In the genomic region with DNA sequence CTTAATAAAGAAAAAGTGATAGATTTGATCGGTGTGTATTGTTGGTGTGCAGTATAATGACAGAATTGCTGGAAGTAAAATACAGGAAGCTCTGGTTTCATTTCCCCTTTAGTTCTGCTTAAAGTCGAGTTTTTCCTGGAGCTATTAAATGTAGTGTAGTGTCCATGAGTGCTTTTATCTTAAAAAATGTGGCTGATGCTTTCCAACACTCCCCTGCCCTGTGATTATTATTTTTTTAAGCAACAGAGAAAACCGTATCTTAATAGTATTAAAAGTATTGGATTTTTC, we compare ENCODE assay signal across 8 cellular contexts. TPM values are rescaled to one million over a fixed set of nuclear protein-coding genes. Genes with fewer than 3 reads are reported as not detected.
DNase-seq lines count a peak whose midpoint lies in the region; ATAC-seq and TF ChIP-seq lines count a peak whose summit lies in the region.

No MANE protein-coding gene starts in this region.

- H3K4ac ChIP-seq in IMR-90 (ENCODE audit: low read depth, low read length): no peak overlapping the region; the same call in 1 of the 2 replicates

- dilution Hi-C loops in IMR-90 (cut with HindIII; ENCODE audit: low sequenced_read_pairs, unreplicated experiment) (no loop called here), mammary epithelial cell (cut with HindIII; ENCODE audit: low sequenced_read_pairs) (no loop called here)

- H2AFZ ChIP-seq in IMR-90 (replicated peaks; ENCODE audit: low read length, poor library complexity): no peak overlapping the region
- peak overlapping the region; percentile 97 for H2AFZ ChIP-seq in mammary epithelial cell (ENCODE audit: low read depth, low read length)

- H4K5ac ChIP-seq in IMR-90 (ENCODE audit: low read depth, low read length): no peak overlapping the region

- peak overlapping the region; percentile 81 for H3K4me2 ChIP-seq in IMR-90 (ENCODE audit: low read depth, low read length)
- peak overlapping the region; percentile 93 for H3K4me2 ChIP-seq in mammary epithelial cell (ENCODE audit: insufficient read depth, low read depth, low read length)

- H3K9me1 ChIP-seq in IMR-90 (ENCODE audit: insufficient read depth, low read length): peaks cover 3% of the 10 kb centered on the region; the same call in 1 of the 2 replicates

- TF ChIP-seq CTCF in IMR-90 (conservative IDR thresholded peaks at IDR 0.05; ENCODE audit: low read depth, low read length) (no peak), mammary epithelial cell (conservative IDR thresholded peaks at IDR 0.05 in 1 of 2, IDR thresholded peaks at IDR 0.05 in 1 of 2; ENCODE audit: extremely low read depth in 1 of 2, insufficient read depth in 1 of 2, low read depth in 1 of 2, low read length in 2 of 2) (no peak)

- peaks cover 4 to 8% of the 10 kb centered on the region in 2 experiments; a peak in 3 of 4 replicates for H3K79me1 ChIP-seq in IMR-90 (ENCODE audit: low read depth in 1 of 2, low read length in 2 of 2)

- peak overlapping the region; percentile 62; the same call in 1 of the 2 replicates for H3K9ac ChIP-seq in IMR-90 (ENCODE audit: low read depth, low read length)
- H3K9ac ChIP-seq in mammary epithelial cell (ENCODE audit: insufficient read depth, low read length): peak overlapping the region; percentile 90

- no peak for TF ChIP-seq POLR2A in IMR-90 (IDR thresholded peaks at IDR 0.05; ENCODE audit: low read depth, low read length)

- H3K36me3 Mint-ChIP-seq in natural killer cell treated with Interleukin-12 subunit alpha and Interleukin-12 subunit beta and Interleukin-15 and Interleukin-18, amount 100 ng/mL, for 72 hours: peaks cover 17% of the 10 kb centered on the region

- no peak overlapping the region; the same call in 1 of the 2 replicates for H3K14ac ChIP-seq in IMR-90 (replicated peaks; ENCODE audit: low read depth, low read length)

- peak overlapping the region; percentile 62 for H2BK5ac ChIP-seq in IMR-90 (ENCODE audit: low read depth, low read length, poor library complexity, severe bottlenecking)

- H3K9me3 Mint-ChIP-seq in natural killer cell treated with Interleukin-12 subunit alpha and Interleukin-12 subunit beta and Interleukin-15 and Interleukin-18, amount 100 ng/mL, for 72 hours: no peaks in the 10 kb centered on the region

- ATAC-seq in IMR-90 (ENCODE audit: low read depth): no peak
- no peak for ATAC-seq in natural killer cell treated with Interleukin-12 subunit alpha and Interleukin-12 subunit beta and Interleukin-15 and Interleukin-18, amount 100 ng/mL, for 72 hours

- H2BK15ac ChIP-seq in IMR-90 (ENCODE audit: low read depth, low read length): no peak overlapping the region

- peaks cover 8% of the 10 kb centered on the region for H3K4me1 ChIP-seq in IMR-90 (ENCODE audit: control insufficient read depth, insufficient read depth, low read length)
- H3K4me1 ChIP-seq in mammary epithelial cell (ENCODE audit: insufficient read depth, low read length): no peaks in the 10 kb centered on the region

- H4K20me1 ChIP-seq in IMR-90 (ENCODE audit: insufficient read depth, low read length) (no peaks in the 10 kb centered on the region), mammary epithelial cell (ENCODE audit: insufficient read depth, low read length) (no peaks in the 10 kb centered on the region)

- no peak overlapping the region for H3K18ac ChIP-seq in IMR-90 (ENCODE audit: low read depth, low read length)

- H3K9me3 ChIP-seq in IMR-90 (ENCODE audit: control insufficient read depth, insufficient read depth, low read length) (no peaks in the 10 kb centered on the region), mammary epithelial cell (replicated peaks; ENCODE audit: insufficient read depth, low read length) (no peaks in the 10 kb centered on the region)

- H4K8ac ChIP-seq in IMR-90 (ENCODE audit: low read depth in 2 of 2, low read length in 2 of 2): peak overlapping the region; percentile 30 to 98; a peak in 2 of 4 replicates

- H3K27me3 Mint-ChIP-seq in natural killer cell treated with Interleukin-12 subunit alpha and Interleukin-12 subunit beta and Interleukin-15 and Interleukin-18, amount 100 ng/mL, for 72 hours: peaks cover 5 to 6% of the 10 kb centered on the region in 2 donors

- no peak overlapping the region for H2AK5ac ChIP-seq in IMR-90 (ENCODE audit: low read depth, low read length)

- H4K91ac ChIP-seq in IMR-90 (ENCODE audit: insufficient read depth, low read depth, low read length): no peak overlapping the region

- H2AK9ac ChIP-seq in IMR-90 (replicated peaks; ENCODE audit: low read depth, low read length, poor library complexity): no peak overlapping the region

- H3K36me3 ChIP-seq in IMR-90 (ENCODE audit: control insufficient read depth, insufficient read depth, low read length) (0 out of 2 replicates have a peak, but pooled peaks cover 1% of the 10 kb centered on the region), mammary epithelial cell (ENCODE audit: insufficient read depth, low read length) (peaks cover 3% of the 10 kb centered on the region)

- no peak overlapping the region for H2BK120ac ChIP-seq in IMR-90 (ENCODE audit: low read depth, low read length)

- H3K27ac ChIP-seq in IMR-90 (ENCODE audit: insufficient read depth, low read length): no peak overlapping the region
- peak overlapping the region; percentile 82 for H3K27ac ChIP-seq in mammary epithelial cell (ENCODE audit: insufficient read depth, low read depth, low read length)

- H3K4me3 ChIP-seq in IMR-90 (ENCODE audit: insufficient read depth, low read depth, low read length): peak overlapping the region; percentile 61
- H3K4me3 ChIP-seq in mammary epithelial cell (replicated peaks in 1 of 3; ENCODE audit: insufficient read depth in 1 of 3, low read depth in 2 of 3, low read length in 3 of 3): peak overlapping the region; percentile 71 to 86 (median 74)

- H2BK20ac ChIP-seq in IMR-90 (ENCODE audit: low read depth, low read length): no peak overlapping the region

- CTCF ChIA-PET in IMR-90 (lab: Yijun Ruan, JAX): no interaction called here
- CTCF ChIA-PET in mammary epithelial cell (lab: Charles Lee; ENCODE audit: low non-redundant PET): no interaction called here

- H3K27me3 ChIP-seq in IMR-90 (ENCODE audit: control insufficient read depth, insufficient read depth, low read length): no peaks in the 10 kb centered on the region
- no peaks in the 10 kb centered on the region for H3K27me3 ChIP-seq in mammary epithelial cell (ENCODE audit: insufficient read depth, low read length)

- no peak for TF ChIP-seq RAD21 in IMR-90 (IDR thresholded peaks at IDR 0.05; ENCODE audit: low read length)

- in situ Hi-C loops in IMR-90 (cut with MboI; ENCODE audit: low sequenced_read_pairs) (no loop called here), mammary epithelial cell (cut with MboI; ENCODE audit: low sequenced_read_pairs in 2 of 2) (loop anchor here in 1 of 2 donors (10.0 kb wide), 1 partner anchor 420 kb away; no protein-coding TSS in a partner anchor)

- peak overlapping the region; percentile 93 to 98 for H3K27ac Mint-ChIP-seq in natural killer cell treated with Interleukin-12 subunit alpha and Interleukin-12 subunit beta and Interleukin-15 and Interleukin-18, amount 100 ng/mL, for 72 hours

- peaks cover 10 to 22% of the 10 kb centered on the region in 2 donors for H3K4me1 Mint-ChIP-seq in natural killer cell treated with Interleukin-12 subunit alpha and Interleukin-12 subunit beta and Interleukin-15 and Interleukin-18, amount 100 ng/mL, for 72 hours (ENCODE audit: low read depth in 2 of 2)

- DNase-seq in GF-D8 (lab: John Stamatoyannopoulos, UW): peak; percentile 40
- DNase-seq in IMR-90: no peak
- no peak for DNase-seq in mammary epithelial cell
- no peak for DNase-seq in natural killer cell treated with Interleukin-12 subunit alpha and Interleukin-12 subunit beta and Interleukin-15 and Interleukin-18, amount 100 ng/mL, for 72 hours (ENCODE audit: low spot score)
- DNase-seq in HCEC 1CT: no peak
- DNase-seq in retina: no peak
- no peak for DNase-seq in COLO668 (lab: John Stamatoyannopoulos, UW; ENCODE audit: unreplicated experiment)
- DNase-seq in ecto neural progenitor cell (ENCODE audit: low spot score): no peak

- peaks cover 28% of the 10 kb centered on the region for H3K79me2 ChIP-seq in mammary epithelial cell (ENCODE audit: insufficient read depth, low read length)

- POLR2A ChIA-PET in IMR-90 (lab: Charles Lee; ENCODE audit: unreplicated experiment): no interaction called here

- H3K23ac ChIP-seq in IMR-90 (ENCODE audit: low read depth, low read length): 0 out of 2 replicates have a peak overlapping the region, but pooled peaks have one; percentile 85

- no CpG with 5 or more reads among the region's 3 CpGs for WGBS in IMR-90 (ENCODE audit: extremely low coverage in 2 of 2, insufficient read length in 1 of 2), 2 experiments
- WGBS in mammary epithelial cell (ENCODE audit: low coverage, missing lambda C conversion rate): 32% methylated on average over 3 of the region's 3 CpGs

- BruUV-seq in IMR-90 (replicated peaks; lab: Mats Ljungman, UMichigan): no TSS peak
- no TSS peak for BruUV-seq in mammary epithelial cell (replicated peaks; lab: Mats Ljungman, UMichigan)

- intact Hi-C loops in IMR-90 (cut with micrococcal nuclease): loop anchor here (5.0 kb wide), 1 partner anchor 243 kb away; a partner anchor contains a TSS
- intact Hi-C loops in mammary epithelial cell (cut with micrococcal nuclease): no loop called here

- H3K4me3 Mint-ChIP-seq in natural killer cell treated with Interleukin-12 subunit alpha and Interleukin-12 subunit beta and Interleukin-15 and Interleukin-18, amount 100 ng/mL, for 72 hours: peak overlapping the region; percentile 98

- no peak overlapping the region for H3K56ac ChIP-seq in IMR-90 (ENCODE audit: extremely low read depth, insufficient read depth, low read length)

TF ChIP-seq in IMR-90, 13 proteins besides CTCF, POLR2A, EP300 and RAD21 (continues in another document):
- TF ChIP-seq MAFK (IDR thresholded peaks at IDR 0.05; ENCODE audit: low read depth, low read length) (no peak), MXI1 (IDR thresholded peaks at IDR 0.05; ENCODE audit: borderline replicate concordance, low read depth, low read length) (no peak), SMC3 (IDR thresholded peaks at IDR 0.05; ENCODE audit: low read depth, low read length) (no peak), MAZ (IDR thresholded peaks at IDR 0.05; ENCODE audit: borderline replicate concordance, low read depth, low read length) (no peak), RCOR1 (IDR thresholded peaks at IDR 0.05; ENCODE audit: insufficient replicate concordance, low read length) (no peak), FOS (IDR thresholded peaks at IDR 0.05; ENCODE audit: low read depth, low read length) (no peak), NFE2L2 (IDR thresholded peaks at IDR 0.05; ENCODE audit: low read depth, low read length) (no peak)

RNA-seq across cellular contexts. Expression of a gene that starts 1.1 kb away (rescaled TPM):
- total RNA-seq in IMR-90 (2012; rRNA removed): 44.7 and 57.7 TPM in 2 replicates
- polyA plus RNA-seq in IMR-90 (2012; rRNA removed): 26.2 and 41.3 TPM in 2 replicates
- 11.6 and 35.4 TPM in 2 replicates for polyA plus RNA-seq in IMR-90 (2012; cell fraction: cytosol; rRNA removed)
- 27.9 and 111 TPM in 2 replicates for polyA plus RNA-seq in IMR-90 (2012; cell fraction: nucleus; rRNA removed; ENCODE audit: low replicate concordance)
- total RNA-seq in mammary epithelial cell: 10 to 100 TPM; 41.7 to 96.9 TPM
- polyA plus RNA-seq in mammary epithelial cell: 32.9 TPM
- polyA minus RNA-seq in mammary epithelial cell: 40.8 TPM
- 100 to 1,000 TPM in 1 of 2 donors, 10 to 100 TPM in 1; 88.2 to 119 TPM for total RNA-seq in natural killer cell treated with Interleukin-12 subunit alpha and Interleukin-12 subunit beta and Interleukin-15 and Interleukin-18, amount 100 ng/mL, for 72 hours
